15 cellular contexts compared by ENCODE assay signal in genomic region chr11:45168366-45169130, GRCh38. TPM values are rescaled to one million over a fixed set of nuclear protein-coding genes. Genes with fewer than 3 reads are reported as not detected.
DNase-seq lines count a peak whose midpoint lies in the region; ATAC-seq and TF ChIP-seq lines count a peak whose summit lies in the region.
"Had no signal": no experiment of that assay in that cellular context is flagged by ENCODE, and none has a peak within 500 bp of the region (broad histone marks: within the 10 kb centered on the region; RNA-seq: fewer than 3 reads in every experiment).

No MANE protein-coding gene starts in this region.

- no peak overlapping the region for H3K4me3 ChIP-seq in body of pancreas
- no peak overlapping the region for H3K4me3 ChIP-seq in osteoblast (ENCODE audit: insufficient read depth, low read length)
- no peak overlapping the region for H3K4me3 ChIP-seq in upper lobe of right lung
- no peak overlapping the region for H3K4me3 ChIP-seq in gastroesophageal sphincter
- H3K4me3 ChIP-seq: BLaER1 had no signal

- no peak for TF ChIP-seq CTCF in body of pancreas (IDR thresholded peaks at IDR 0.05)
- TF ChIP-seq CTCF in osteoblast (IDR thresholded peaks at IDR 0.05; ENCODE audit: extremely low read depth, low read depth, low read length) = no peak
- no peak for TF ChIP-seq CTCF in upper lobe of right lung (IDR thresholded peaks at IDR 0.05)
- TF ChIP-seq CTCF in gastroesophageal sphincter (IDR thresholded peaks at IDR 0.05) = no peak
- no peak for TF ChIP-seq CTCF in HFFc6 (IDR thresholded peaks at IDR 0.05)

- TF ChIP-seq POLR2A in body of pancreas (IDR thresholded peaks at IDR 0.05) = no peak
- TF ChIP-seq POLR2A in gastroesophageal sphincter (IDR thresholded peaks at IDR 0.05) = no peak
- no peak for TF ChIP-seq POLR2A in erythroblast (IDR thresholded peaks at IDR 0.05; ENCODE audit: low read length)

- no peak overlapping the region for H3K4me3 Mint-ChIP-seq in activated T-cell treated with anti-CD3 and anti-CD28 coated beads, Interleukin-2, amount 50 U/mL, for 24 hours
- no peak overlapping the region for H3K4me3 Mint-ChIP-seq in HFFc6
- H3K4me3 Mint-ChIP-seq: CD4-positive, CD25-positive, alpha-beta regulatory T cell had no signal

- 54 to 57% methylated on average over 6 to 10 of the region's 10 CpGs for WGBS in body of pancreas, 2 donors
- WGBS in gastroesophageal sphincter (ENCODE audit: low coverage in 1 of 2), 2 donors = 36 to 87% methylated on average over 3 of the region's 10 CpGs

- TF ChIP-seq EP300 in gastroesophageal sphincter (IDR thresholded peaks at IDR 0.05) = no peak

- peaks cover 33% of the 10 kb centered on the region for H4K20me1 ChIP-seq in osteoblast (ENCODE audit: insufficient read depth, low read length)

- H3K27ac ChIP-seq in body of pancreas (no peak overlapping the region), osteoblast (ENCODE audit: low read depth, low read length) (no peak overlapping the region), upper lobe of right lung (no peak overlapping the region), gastroesophageal sphincter (no peak overlapping the region)
- H3K27ac ChIP-seq: 22Rv1, BLaER1 had no signal

- H3K36me3 Mint-ChIP-seq in activated T-cell treated with anti-CD3 and anti-CD28 coated beads, Interleukin-2, amount 50 U/mL, for 24 hours (ENCODE audit: low read depth) = no peaks in the 10 kb centered on the region
- H3K36me3 Mint-ChIP-seq in HFFc6 (ENCODE audit: low read depth) = no peaks in the 10 kb centered on the region
- H3K36me3 Mint-ChIP-seq: CD4-positive, CD25-positive, alpha-beta regulatory T cell had no signal

- no peak overlapping the region for H3K27ac Mint-ChIP-seq in activated T-cell treated with anti-CD3 and anti-CD28 coated beads, Interleukin-2, amount 50 U/mL, for 24 hours
- H3K27ac Mint-ChIP-seq in HFFc6 = no peak overlapping the region
- H3K27ac Mint-ChIP-seq: CD4-positive, CD25-positive, alpha-beta regulatory T cell had no signal

- no peaks in the 10 kb centered on the region for H3K79me2 ChIP-seq in osteoblast (ENCODE audit: insufficient read depth, low read length)

- H2AFZ ChIP-seq in osteoblast (ENCODE audit: low read length) = no peak overlapping the region

- no peaks in the 10 kb centered on the region for H3K36me3 ChIP-seq in body of pancreas (replicated peaks in 1 of 2; ENCODE audit: insufficient read depth in 1 of 2, low read depth in 2 of 2)
- no peaks in the 10 kb centered on the region for H3K36me3 ChIP-seq in osteoblast (ENCODE audit: insufficient read depth, low read length)
- H3K36me3 ChIP-seq in upper lobe of right lung = no peaks in the 10 kb centered on the region
- H3K36me3 ChIP-seq in gastroesophageal sphincter = no peaks in the 10 kb centered on the region
- H3K36me3 ChIP-seq: BLaER1 had no signal

- peak; percentile 21 for DNase-seq in activated T-cell treated with anti-CD3 and anti-CD28 coated beads, Interleukin-2, amount 50 U/mL, for 24 hours
- DNase-seq in activated T-cell treated with anti-CD3 and anti-CD28 coated beads, Interleukin-2, amount 50 U/mL, for 48 hours = no peak
- DNase-seq in body of pancreas (no peak), osteoblast (ENCODE audit: insufficient read length, low spot score, missing footprints) (peak; percentile 31), upper lobe of right lung (peak; percentile 66), HFFc6 (no peak), erythroblast (lab: John Stamatoyannopoulos, UW) (no peak)
- DNase-seq: AML-193; CD4-positive, CD25-positive, alpha-beta regulatory T cell; DMS79; HCEC 1CT had no signal

- no peak overlapping the region for H3K4me2 ChIP-seq in osteoblast (ENCODE audit: insufficient read depth, low read length)
- H3K4me2 ChIP-seq: BLaER1 had no signal

- H3K9me3 ChIP-seq in body of pancreas (no peaks in the 10 kb centered on the region), osteoblast (ENCODE audit: low read depth, low read length) (no peaks in the 10 kb centered on the region), upper lobe of right lung (no peaks in the 10 kb centered on the region), gastroesophageal sphincter (no peaks in the 10 kb centered on the region)
- H3K9me3 ChIP-seq: BLaER1 had no signal

- intact Hi-C loops in body of pancreas (cut with DNase I) (no loop called here), upper lobe of right lung (cut with DNase I) (no loop called here)

- peaks cover 23% of the 10 kb centered on the region for H3K4me1 Mint-ChIP-seq in activated T-cell treated with anti-CD3 and anti-CD28 coated beads, Interleukin-2, amount 50 U/mL, for 24 hours (ENCODE audit: low read depth)
- H3K4me1 Mint-ChIP-seq in HFFc6 (ENCODE audit: low read depth) = no peaks in the 10 kb centered on the region

- H3K4me1 ChIP-seq in body of pancreas (peaks cover 9% of the 10 kb centered on the region), osteoblast (ENCODE audit: insufficient read depth, low read length) (peaks cover 13% of the 10 kb centered on the region), upper lobe of right lung (peaks cover 11% of the 10 kb centered on the region), gastroesophageal sphincter (peaks cover 4 to 49% (median 9%) of the 10 kb centered on the region in 3 donors)

- no peaks in the 10 kb centered on the region for H3K9me3 Mint-ChIP-seq in activated T-cell treated with anti-CD3 and anti-CD28 coated beads, Interleukin-2, amount 50 U/mL, for 24 hours
- no peaks in the 10 kb centered on the region for H3K9me3 Mint-ChIP-seq in HFFc6
- H3K9me3 Mint-ChIP-seq: CD4-positive, CD25-positive, alpha-beta regulatory T cell had no signal

- ATAC-seq in body of pancreas = peak; percentile 18
- ATAC-seq in upper lobe of right lung = peak; percentile 34
- ATAC-seq in gastroesophageal sphincter = no peak
- ATAC-seq: HepG2 had no signal

- H3K27me3 Mint-ChIP-seq in activated T-cell treated with anti-CD3 and anti-CD28 coated beads, Interleukin-2, amount 50 U/mL, for 24 hours = no peaks in the 10 kb centered on the region
- H3K27me3 Mint-ChIP-seq in HFFc6 (ENCODE audit: insufficient read depth) = peaks cover 6% of the 10 kb centered on the region

- no peaks in the 10 kb centered on the region for H3K27me3 ChIP-seq in body of pancreas
- H3K27me3 ChIP-seq in osteoblast (ENCODE audit: insufficient read depth, low read length) = no peaks in the 10 kb centered on the region
- H3K27me3 ChIP-seq in upper lobe of right lung = no peaks in the 10 kb centered on the region
- H3K27me3 ChIP-seq in gastroesophageal sphincter = no peaks in the 10 kb centered on the region
- H3K27me3 ChIP-seq: BLaER1 had no signal

RNA-seq across cellular contexts. Expression of gene PRDM11, which starts 22.1 kb away (rescaled TPM):
- 1 to 10 TPM; 4.4 to 7.9 TPM for total RNA-seq in body of pancreas
- total RNA-seq in osteoblast = 5.4 and 6.8 TPM in 2 replicates
- total RNA-seq in upper lobe of right lung = 18.3 TPM
- total RNA-seq in gastroesophageal sphincter = 10 to 100 TPM; 26.4 to 57.2 (median 29.6) TPM
- total RNA-seq in HFFc6 (2021; fragmentation: NEBNext Ultra II Directional; extraction: Animal tissue kit (Norgen Biotek cat#: 25700)) = 1 to 10 TPM; 2.0 to 5.6 (median 2.7) TPM

Comparison
In these comparisons a context has a peak if more than half of its experiments do, and no peak if none do; other contexts are left out.
1. DNase-seq: peak in activated T-cell treated with anti-CD3 and anti-CD28 coated beads, Interleukin-2, amount 50 U/mL, for 24 hours (single experiment), osteoblast (single experiment) and upper lobe of right lung (single experiment); none in activated T-cell treated with anti-CD3 and anti-CD28 coated beads, Interleukin-2, amount 50 U/mL, for 48 hours (0 of 2), body of pancreas (0 of 4), HFFc6 (single experiment) and erythroblast (0 of 2).